In the genomic region with DNA sequence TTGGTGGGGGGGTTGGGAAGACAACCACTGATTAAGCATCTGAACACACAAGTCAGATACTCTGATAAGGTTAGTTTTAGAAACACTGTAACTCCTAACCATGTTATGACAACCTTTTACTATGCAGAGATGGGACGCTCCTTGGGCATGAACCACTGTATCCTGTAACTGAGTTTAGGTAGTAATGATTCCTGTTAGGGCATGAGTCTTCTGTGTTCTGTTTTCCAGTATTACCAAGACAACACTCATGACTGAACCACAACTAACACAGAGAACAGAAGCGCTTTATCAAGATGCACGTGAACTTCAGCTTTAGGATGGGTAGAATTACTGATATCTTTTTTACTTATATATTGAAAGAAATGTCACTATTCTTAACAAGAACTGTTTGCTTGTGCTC, we compare ENCODE assay signal across 22 cellular contexts. TPM values are rescaled to one million over a fixed set of nuclear protein-coding genes. Genes with fewer than 3 reads are reported as not detected.
DNase-seq lines count a peak whose midpoint lies in the region; ATAC-seq and TF ChIP-seq lines count a peak whose summit lies in the region.
"Had no signal": no experiment of that assay in that cellular context is flagged by ENCODE, and none has a peak within 500 bp of the region (broad histone marks: within the 10 kb centered on the region; RNA-seq: fewer than 3 reads in every experiment).

No MANE protein-coding gene starts in this region.

- H3K27ac ChIP-seq in smooth muscle cell (ENCODE audit: low read depth) = no peak overlapping the region
- H3K27ac ChIP-seq: A549; BLaER1 treated with 17β-estradiol and CSF1 and Interleukin-3, amounts not matched to agents 10 nM and 100 nM; right atrium auricular region; testis; vagina had no signal

- H3K9ac ChIP-seq in smooth muscle cell (ENCODE audit: low read depth) = no peak overlapping the region
- H3K9ac ChIP-seq: BLaER1 treated with 17β-estradiol and CSF1 and Interleukin-3, amounts not matched to agents 10 nM and 100 nM had no signal

- H3K27ac Mint-ChIP-seq in activated T-cell treated with anti-CD3 and anti-CD28 coated beads, Interleukin-2, amount 50 U/mL, for 24 hours = peak overlapping the region; percentile 52
- no peak overlapping the region for H3K27ac Mint-ChIP-seq in central memory CD8-positive, alpha-beta T cell (ENCODE audit: low read depth)
- H3K27ac Mint-ChIP-seq: activated CD4-positive, alpha-beta T cell treated with anti-CD3 and anti-CD28 coated beads, Interleukin-2, amount 10 ng/mL, durations not matched to agents 7 days and 5 days had no signal

- no peaks in the 10 kb centered on the region for H3K9me3 ChIP-seq in smooth muscle cell (replicated peaks; ENCODE audit: low read depth)
- H3K9me3 ChIP-seq: A549, right atrium auricular region, testis, vagina had no signal

- no peaks in the 10 kb centered on the region for H3K27me3 Mint-ChIP-seq in activated T-cell treated with anti-CD3 and anti-CD28 coated beads, Interleukin-2, amount 50 U/mL, for 24 hours
- no peaks in the 10 kb centered on the region for H3K27me3 Mint-ChIP-seq in central memory CD8-positive, alpha-beta T cell

- no peaks in the 10 kb centered on the region for H3K36me3 Mint-ChIP-seq in activated T-cell treated with anti-CD3 and anti-CD28 coated beads, Interleukin-2, amount 50 U/mL, for 24 hours (ENCODE audit: low read depth)
- H3K36me3 Mint-ChIP-seq in central memory CD8-positive, alpha-beta T cell (ENCODE audit: insufficient read depth) = no peaks in the 10 kb centered on the region

- H3K4me1 Mint-ChIP-seq in activated T-cell treated with anti-CD3 and anti-CD28 coated beads, Interleukin-2, amount 50 U/mL, for 24 hours (ENCODE audit: low read depth) = peaks cover 48% of the 10 kb centered on the region
- H3K4me1 Mint-ChIP-seq in central memory CD8-positive, alpha-beta T cell = no peaks in the 10 kb centered on the region

- no peaks in the 10 kb centered on the region for H3K9me3 Mint-ChIP-seq in activated T-cell treated with anti-CD3 and anti-CD28 coated beads, Interleukin-2, amount 50 U/mL, for 24 hours
- no peaks in the 10 kb centered on the region for H3K9me3 Mint-ChIP-seq in central memory CD8-positive, alpha-beta T cell
- H3K9me3 Mint-ChIP-seq: activated CD4-positive, alpha-beta T cell treated with anti-CD3 and anti-CD28 coated beads, Interleukin-2, amount 10 ng/mL, durations not matched to agents 7 days and 5 days had no signal

- no peak for TF ChIP-seq CTCF in smooth muscle cell (IDR thresholded peaks at IDR 0.05; ENCODE audit: borderline replicate concordance, insufficient read depth, poor library complexity, severe bottlenecking)

- H2AFZ ChIP-seq in smooth muscle cell (ENCODE audit: low read depth) = no peak overlapping the region

- in situ Hi-C loops in SK-MEL-5 (cut with HindIII; ENCODE audit: low pct_unique_long_range_greater_than_20kb, low sequenced_read_pairs) = no loop called here

- H3K4me1 ChIP-seq in smooth muscle cell (ENCODE audit: low read depth) = peaks cover 15% of the 10 kb centered on the region
- H3K4me1 ChIP-seq: right atrium auricular region, testis had no signal

- no peaks in the 10 kb centered on the region for H3K79me2 ChIP-seq in smooth muscle cell (ENCODE audit: low read depth)

- 88% methylated on average over 3 of the region's 3 CpGs for WGBS in smooth muscle cell (ENCODE audit: low lambda C conversion rate)

- H3K4me2 ChIP-seq in smooth muscle cell = peak overlapping the region; percentile 15
- H3K4me2 ChIP-seq: A549; BLaER1 treated with 17β-estradiol and CSF1 and Interleukin-3, amounts not matched to agents 10 nM and 100 nM had no signal

- H4K20me1 ChIP-seq in smooth muscle cell (ENCODE audit: low read depth) = no peaks in the 10 kb centered on the region
- H4K20me1 ChIP-seq: BLaER1 treated with 17β-estradiol and CSF1 and Interleukin-3, amounts not matched to agents 10 nM and 100 nM had no signal

- H3K36me3 ChIP-seq in smooth muscle cell (ENCODE audit: low read depth) = no peaks in the 10 kb centered on the region
- H3K36me3 ChIP-seq: BLaER1 treated with 17β-estradiol and CSF1 and Interleukin-3, amounts not matched to agents 10 nM and 100 nM; right atrium auricular region; vagina had no signal

- H3F3A ChIP-seq in smooth muscle cell (ENCODE audit: low read depth) = peaks cover 4% of the 10 kb centered on the region

- H3K4me3 ChIP-seq in smooth muscle cell = no peak overlapping the region
- H3K4me3 ChIP-seq: A549; BLaER1 treated with 17β-estradiol and CSF1 and Interleukin-3, amounts not matched to agents 10 nM and 100 nM; right atrium auricular region; testis; vagina had no signal

- no peak overlapping the region for H3K4me3 Mint-ChIP-seq in activated T-cell treated with anti-CD3 and anti-CD28 coated beads, Interleukin-2, amount 50 U/mL, for 24 hours
- no peak overlapping the region for H3K4me3 Mint-ChIP-seq in central memory CD8-positive, alpha-beta T cell
- H3K4me3 Mint-ChIP-seq: activated CD4-positive, alpha-beta T cell treated with anti-CD3 and anti-CD28 coated beads, Interleukin-2, amount 10 ng/mL, durations not matched to agents 7 days and 5 days had no signal

- ATAC-seq in central memory CD8-positive, alpha-beta T cell (replicated peaks; ENCODE audit: extremely low read depth, poor library complexity, severe bottlenecking) = peak; percentile 14
- ATAC-seq in GM19023 (IDR thresholded peaks at IDR 0.05; ENCODE audit: unreplicated experiment) (no peak), HG03095 (IDR thresholded peaks at IDR 0.05; ENCODE audit: unreplicated experiment) (no peak)
- ATAC-seq: A549 had no signal

- H3K27me3 ChIP-seq in smooth muscle cell (ENCODE audit: low read depth) = no peaks in the 10 kb centered on the region
- H3K27me3 ChIP-seq: BLaER1 treated with 17β-estradiol and CSF1 and Interleukin-3, amounts not matched to agents 10 nM and 100 nM; right atrium auricular region; testis; vagina had no signal

- DNase-seq in activated T-cell treated with anti-CD3 and anti-CD28 coated beads, Interleukin-2, amount 50 U/mL, for 24 hours = no peak
- DNase-seq in activated T-cell treated with anti-CD3 and anti-CD28 coated beads, Interleukin-2, amount 50 U/mL, for 48 hours = no peak
- DNase-seq in SK-MEL-5 (ENCODE audit: low read depth, low spot score) (peak; percentile 65), smooth muscle cell (lab: John Stamatoyannopoulos, UW; ENCODE audit: unreplicated experiment) (no peak), AML-193 (lab: John Stamatoyannopoulos, UW) (no peak)
- DNase-seq in central memory CD8-positive, alpha-beta T cell (ENCODE audit: low spot score in 2 of 2) = no peak
- DNase-seq: activated CD4-positive, alpha-beta T cell treated with anti-CD3 and anti-CD28 coated beads, Interleukin-2, amount 10 ng/mL, durations not matched to agents 7 days and 5 days; DMS 273 treated with DMSO at 0.1 percent for 48 hours; MV-4-11; NCI-H1930; NCI-H226; NCI-H82; SHP77; stimulated activated CD4-positive, alpha-beta T cell treated with anti-CD3 and anti-CD28 coated beads, Interleukin-15, amount 100 ng/mL, for 24 hours; T-helper 1 cell; testis had no signal

RNA-seq across cellular contexts. Expression of gene CREB1, which starts 14.1 kb away (rescaled TPM):
- total RNA-seq in SK-MEL-5 (2014; rRNA removed; shearing (Covaris generic)) = 31.9 and 34.6 TPM in 2 replicates
- polyA plus RNA-seq in SK-MEL-5 (2015; cell fraction: cytosol; rRNA removed) = 17.3 and 35.2 TPM in 2 replicates
- 55.9 and 74.8 TPM in 2 replicates for polyA plus RNA-seq in SK-MEL-5 (2015; cell fraction: nucleus; rRNA removed)
- 41.1 and 67.6 TPM in 2 replicates for total RNA-seq in smooth muscle cell
- 19.0 and 23.8 TPM in 2 replicates for polyA plus RNA-seq in smooth muscle cell
